22 cellular contexts compared by ENCODE assay signal in genomic region chr2:177610813-177611212, GRCh38.
"Had no signal": no experiment of that assay in that cellular context is flagged by ENCODE, and none has a peak within 500 bp of the region (broad histone marks: within the 10 kb centered on the region; RNA-seq: fewer than 3 reads in every experiment).

No MANE protein-coding gene starts in this region.

- H2AFZ ChIP-seq: neural progenitor cell had no signal

- H3K4me1 Mint-ChIP-seq: natural killer cell; neural progenitor cell; stimulated activated naive B cell treated with anti-CD40 and anti-IgM and Interleukin-4, amounts not matched to agents 10 μg/mL and 1 μg/mL and 100 μg/mL, for 72 hours; stimulated activated naive CD8-positive, alpha-beta T cell treated with anti-CD3 and anti-CD28 coated beads, Interleukin-15, amount 100 ng/mL, for 72 hours had no signal

- H3K4me1 ChIP-seq: neural progenitor cell, testis had no signal

- H3K36me3 Mint-ChIP-seq: natural killer cell, neural progenitor cell had no signal

- H3K4me3 Mint-ChIP-seq: dendritic cell treated with granulocyte-macrophage colony-stimulating factor and Interleukin-4, amounts not matched to agents 40 ng/mL and 50 ng/mL, for 4 days; effector memory CD8-positive, alpha-beta T cell; mesothelial cell of epicardium; natural killer cell; neural progenitor cell; stimulated activated naive B cell treated with anti-CD40 and anti-IgM and Interleukin-4, amounts not matched to agents 10 μg/mL and 1 μg/mL and 100 μg/mL, for 72 hours; stimulated activated naive CD8-positive, alpha-beta T cell treated with anti-CD3 and anti-CD28 coated beads, Interleukin-15, amount 100 ng/mL, for 72 hours had no signal

- H3K27me3 ChIP-seq: neural progenitor cell, ovary, sigmoid colon, testis had no signal

- H3K9ac ChIP-seq: neural progenitor cell had no signal

- H3K27ac Mint-ChIP-seq: dendritic cell treated with granulocyte-macrophage colony-stimulating factor and Interleukin-4, amounts not matched to agents 40 ng/mL and 50 ng/mL, for 4 days; effector memory CD8-positive, alpha-beta T cell; natural killer cell; neural progenitor cell; stimulated activated naive B cell treated with anti-CD40 and anti-IgM and Interleukin-4, amounts not matched to agents 10 μg/mL and 1 μg/mL and 100 μg/mL, for 72 hours; stimulated activated naive CD8-positive, alpha-beta T cell treated with anti-CD3 and anti-CD28 coated beads, Interleukin-15, amount 100 ng/mL, for 72 hours had no signal

- FAIRE-seq: colon, urothelium cell line had no signal

- DNase-seq: cerebellar nuclear complex; effector memory CD8-positive, alpha-beta T cell; foreskin melanocyte; head of caudate nucleus; hippocampal formation; left colon; natural killer cell; nucleus accumbens; ovary; sigmoid colon; stimulated activated CD4-positive, alpha-beta T cell treated with anti-CD3 and anti-CD28 coated beads, Interleukin-2, amount 100 ng/mL, for 24 hours; stimulated activated CD4-positive, alpha-beta T cell treated with anti-CD3 and anti-CD28 coated beads, Interleukin-4, amount 100 ng/mL, for 4 hours; stimulated activated naive B cell treated with anti-CD40 and anti-IgM and Interleukin-4, amounts not matched to agents 10 μg/mL and 1 μg/mL and 100 μg/mL, for 72 hours; stimulated activated naive CD8-positive, alpha-beta T cell treated with anti-CD3 and anti-CD28 coated beads, Interleukin-15, amount 100 ng/mL, for 72 hours; testis; trophoblast cell had no signal

- H3K27ac ChIP-seq: neural progenitor cell, ovary, sigmoid colon, skin epidermis, testis had no signal

- H3K36me3 ChIP-seq: neural progenitor cell, ovary, sigmoid colon had no signal

- H3K9me3 Mint-ChIP-seq: dendritic cell treated with granulocyte-macrophage colony-stimulating factor and Interleukin-4, amounts not matched to agents 40 ng/mL and 50 ng/mL, for 4 days; natural killer cell had no signal

- H3K4me2 ChIP-seq: neural progenitor cell had no signal

- H3K4me3 ChIP-seq: neural progenitor cell, ovary, sigmoid colon, skin epidermis, testis had no signal

- H3K27me3 Mint-ChIP-seq: dendritic cell treated with granulocyte-macrophage colony-stimulating factor and Interleukin-4, amounts not matched to agents 40 ng/mL and 50 ng/mL, for 4 days; stimulated activated naive B cell treated with anti-CD40 and anti-IgM and Interleukin-4, amounts not matched to agents 10 μg/mL and 1 μg/mL and 100 μg/mL, for 72 hours had no signal

- ATAC-seq: effector memory CD8-positive, alpha-beta T cell; natural killer cell; stimulated activated naive B cell treated with anti-CD40 and anti-IgM and Interleukin-4, amounts not matched to agents 10 μg/mL and 1 μg/mL and 100 μg/mL, for 72 hours; stimulated activated naive CD8-positive, alpha-beta T cell treated with anti-CD3 and anti-CD28 coated beads, Interleukin-15, amount 100 ng/mL, for 72 hours had no signal

- H3K9me3 ChIP-seq: ovary, sigmoid colon, testis had no signal
